ENCODE assay signal across 7 cellular contexts in genomic region chr1:205354259-205354904, GRCh38. TPM values are rescaled to one million over a fixed set of nuclear protein-coding genes. Genes with fewer than 3 reads are reported as not detected.
DNase-seq lines count a peak whose midpoint lies in the region; ATAC-seq, FAIRE-seq and TF ChIP-seq lines count a peak whose summit lies in the region.

No MANE protein-coding gene starts in this region.

- no peak for TF ChIP-seq POLR2A in GM12891 (IDR thresholded peaks at IDR 0.05; ENCODE audit: low read depth, low read length)

- TF ChIP-seq CTCF in WI38 (IDR thresholded peaks at IDR 0.05; ENCODE audit: low read depth, low read length), result peak; percentile 76
- peak; percentile 90 for TF ChIP-seq CTCF in cardiac fibroblast (IDR thresholded peaks at IDR 0.05; ENCODE audit: low read depth, low read length)
- TF ChIP-seq CTCF in left lung (IDR thresholded peaks at IDR 0.05), result peak; percentile 72 to 84

- ATAC-seq in left lung, result peak; percentile 83

- H3K36me3 ChIP-seq in left lung, result no peaks in the 10 kb centered on the region

- peak; percentile 77 for FAIRE-seq in GM12891 (lab: Jason Lieb, UNC)

- DNase-seq in GM12891 (ENCODE audit: insufficient read length, low spot score) (no peak), NCI-H2107 treated with DMSO at 0.1 percent for 48 hours (lab: John Stamatoyannopoulos, UW; ENCODE audit: unreplicated experiment) (peak; percentile 76), cardiac fibroblast (ENCODE audit: low read depth in 2 of 2) (peak; percentile 86), left lung (no peak), HPDE6-E6E7 (ENCODE audit: extremely low spot score) (no peak)
- DNase-seq in stimulated activated CD8-positive, alpha-beta memory T cell treated with anti-CD3 and anti-CD28 coated beads, Interleukin-12 subunit alpha, Interleukin-12 subunit beta, amount 100 ng/mL, for 1 hour (ENCODE audit: low read depth), result peak; percentile 48

- peaks cover 0 to 7% of the 10 kb centered on the region in 2 donors for H3K27me3 ChIP-seq in left lung

- H3K27ac ChIP-seq in left lung, result peak overlapping the region in 1 of 2 donors; percentile 10

- intact Hi-C loops in left lung (cut with DNase I), result loop anchor here in 1 of 2 donors (10.0 kb wide), 1 partner anchor 130 kb away; no protein-coding TSS in a partner anchor

- peaks cover 0 to 6% of the 10 kb centered on the region in 2 donors for H3K4me1 ChIP-seq in left lung

- H3K4me3 ChIP-seq in WI38 (ENCODE audit: low read depth, low read length) (no peak overlapping the region), cardiac fibroblast (replicated peaks in 1 of 2; ENCODE audit: low read depth in 2 of 2, low read length in 2 of 2) (no peak overlapping the region), left lung (no peak overlapping the region)

- no peaks in the 10 kb centered on the region for H3K9me3 ChIP-seq in left lung

TF ChIP-seq in GM12891, 5 proteins besides CTCF, POLR2A, EP300 and RAD21:
- TF ChIP-seq SPI1 (IDR thresholded peaks at IDR 0.05; ENCODE audit: low read depth, low read length) (no peak), POLR2AphosphoS5 (IDR thresholded peaks at IDR 0.05; ENCODE audit: low read depth, low read length) (no peak), TAF1 (IDR thresholded peaks at IDR 0.05; ENCODE audit: low read depth, low read length) (no peak), PAX5 (IDR thresholded peaks at IDR 0.05; ENCODE audit: insufficient read depth, low read length, severe bottlenecking) (no peak), POU2F2 (IDR thresholded peaks at IDR 0.05; ENCODE audit: low read depth, low read length) (no peak)
TF ChIP-seq in GM12891: peak in this region for 0.

RNA-seq across cellular contexts. Expression of gene KLHDC8A, which starts 2.3 kb away (rescaled TPM):
- polyA plus RNA-seq in GM12891 (2012; ENCODE audit: low read depth, missing spikeins), result not detected
- under 1 TPM in 1 of 2 donors, not detected in 1; 0.32 TPM for total RNA-seq in left lung

RNA-seq across cellular contexts. Expression of gene NUAK2, which starts 32.8 kb away (rescaled TPM):
- 0.12 TPM for polyA plus RNA-seq in GM12891 (2012; ENCODE audit: low read depth, missing spikeins)
- 10 to 100 TPM; 10.3 to 12.3 TPM for total RNA-seq in left lung

Comparison
In these comparisons a context has a peak if more than half of its experiments do, and no peak if none do; other contexts are left out.
1. DNase-seq: peak in NCI-H2107 treated with DMSO at 0.1 percent for 48 hours (single experiment), cardiac fibroblast (2 of 2) and stimulated activated CD8-positive, alpha-beta memory T cell treated with anti-CD3 and anti-CD28 coated beads, Interleukin-12 subunit alpha, Interleukin-12 subunit beta, amount 100 ng/mL, for 1 hour (single experiment); none in GM12891 (single experiment), left lung (0 of 2) and HPDE6-E6E7 (single experiment).
2. Peak in every context shown above with its lines, with median percentiles within 50 percentile points of each other: CTCF ChIP-seq.